Comparison of ENCODE assay signal across 8 cellular contexts in genomic region chr19:44552324-44552723, GRCh38. TPM values are rescaled to one million over a fixed set of nuclear protein-coding genes. Genes with fewer than 3 reads are reported as not detected.
DNase-seq lines count a peak whose midpoint lies in the region; ATAC-seq and TF ChIP-seq lines count a peak whose summit lies in the region.

No MANE protein-coding gene starts in this region.

- CTCF ChIA-PET in naive thymus-derived CD4-positive, alpha-beta T cell (lab: Charles Lee), result no interaction called here

- no peak overlapping the region for H3K27ac ChIP-seq in adrenal gland
- no peak overlapping the region for H3K27ac ChIP-seq in naive thymus-derived CD4-positive, alpha-beta T cell (ENCODE audit: low read depth, low read length)

- TF ChIP-seq POLR2A in adrenal gland (IDR thresholded peaks at IDR 0.05), result no peak

- no peaks in the 10 kb centered on the region for H3K27me3 ChIP-seq in adrenal gland
- H3K27me3 ChIP-seq in naive thymus-derived CD4-positive, alpha-beta T cell (ENCODE audit: control insufficient read depth in 2 of 2, insufficient read depth in 2 of 2, low read length in 2 of 2), result no peaks in the 10 kb centered on the region

- peak; percentile 42 for ATAC-seq in naive thymus-derived CD4-positive, alpha-beta T cell
- no peak for ATAC-seq in HG02973 (IDR thresholded peaks at IDR 0.05; ENCODE audit: unreplicated experiment)

- no peaks in the 10 kb centered on the region for H3K36me3 ChIP-seq in adrenal gland (replicated peaks in 1 of 2)
- no peaks in the 10 kb centered on the region for H3K36me3 ChIP-seq in naive thymus-derived CD4-positive, alpha-beta T cell (ENCODE audit: control insufficient read depth in 2 of 3, insufficient read depth in 3 of 3, low read length in 3 of 3)

- peaks cover 6 to 43% (median 18%) of the 10 kb centered on the region in 11 donors for H3K9me3 Mint-ChIP-seq in naive thymus-derived CD4-positive, alpha-beta T cell

- peaks cover 0 to 7% (median 0%) of the 10 kb centered on the region in 5 donors for H3K36me3 Mint-ChIP-seq in naive thymus-derived CD4-positive, alpha-beta T cell

- H3K4me3 Mint-ChIP-seq in naive thymus-derived CD4-positive, alpha-beta T cell, result no peak overlapping the region

- no peak overlapping the region for H3K27ac Mint-ChIP-seq in naive thymus-derived CD4-positive, alpha-beta T cell

- DNase-seq in SKM-1 treated with dmso at 0.1 percent for 144 hours (lab: John Stamatoyannopoulos, UW; ENCODE audit: unreplicated experiment) (peak; percentile 7), SKM-1 (lab: John Stamatoyannopoulos, UW; ENCODE audit: unreplicated experiment) (no peak), NCI-H146 (lab: John Stamatoyannopoulos, UW) (peak; percentile 45), adrenal gland (peak in 5 of 7 donors; percentile 16 to 67 (median 39)), posterior cingulate gyrus (no peak)
- peak in 2 of 9 donors; percentile 4 to 21 for DNase-seq in naive thymus-derived CD4-positive, alpha-beta T cell
- DNase-seq in effector CD8-positive, alpha-beta T cell (lab: John Stamatoyannopoulos, UW), result no peak

- 7 to 23% (median 13%) methylated on average over 5 of the region's 5 CpGs for WGBS in adrenal gland, 4 donors

- H3K4me3 ChIP-seq in adrenal gland, result no peak overlapping the region
- no peak overlapping the region for H3K4me3 ChIP-seq in naive thymus-derived CD4-positive, alpha-beta T cell (ENCODE audit: low read length)

- H3K4me1 Mint-ChIP-seq in naive thymus-derived CD4-positive, alpha-beta T cell, result peaks cover 0 to under 1% (median 0%) of the 10 kb centered on the region in 7 donors

- POLR2A ChIA-PET in naive thymus-derived CD4-positive, alpha-beta T cell (lab: Charles Lee), result no interaction called here

- peak; percentile 7 to 42 (median 24) for TF ChIP-seq CTCF in adrenal gland (IDR thresholded peaks at IDR 0.05)

- H3K9me3 ChIP-seq in adrenal gland (replicated peaks in 1 of 3), result no peaks in the 10 kb centered on the region
- H3K9me3 ChIP-seq in naive thymus-derived CD4-positive, alpha-beta T cell (ENCODE audit: control insufficient read depth in 2 of 3, low read length in 3 of 3), result peaks cover 0 to 4% (median 0%) of the 10 kb centered on the region in 3 experiments

- peaks cover 0 to 32% (median 15%) of the 10 kb centered on the region in 5 donors for H3K27me3 Mint-ChIP-seq in naive thymus-derived CD4-positive, alpha-beta T cell

- peaks cover 0 to 4% of the 10 kb centered on the region in 2 donors for H3K4me1 ChIP-seq in adrenal gland (replicated peaks in 1 of 2)
- no peaks in the 10 kb centered on the region for H3K4me1 ChIP-seq in naive thymus-derived CD4-positive, alpha-beta T cell (ENCODE audit: control insufficient read depth in 2 of 2, insufficient read depth in 2 of 2, low read length in 2 of 2)

- intact Hi-C loops in adrenal gland (cut with DNase I) (no loop called here), posterior cingulate gyrus (cut with DNase I) (no loop called here)
- intact Hi-C loops in naive thymus-derived CD4-positive, alpha-beta T cell (cut with micrococcal nuclease), result no loop called here

RNA-seq across cellular contexts. Expression of gene CEACAM20, which starts 22.8 kb away (rescaled TPM):
- total RNA-seq in adrenal gland, result under 1 TPM in 1 of 8 donors, not detected in 7; 0.20 TPM
- polyA plus RNA-seq in adrenal gland, result under 1 TPM in 1 of 3 donors, not detected in 2; 0.07 TPM
- not detected for total RNA-seq in naive thymus-derived CD4-positive, alpha-beta T cell
- not detected for polyA plus RNA-seq in naive thymus-derived CD4-positive, alpha-beta T cell

RNA-seq across cellular contexts. Expression of gene ZNF180, which starts 52.0 kb away (rescaled TPM):
- 10 to 100 TPM in 5 of 8 donors, 1 to 10 TPM in 3; 5.5 to 25.9 (median 11.8) TPM for total RNA-seq in adrenal gland
- 1 to 10 TPM; 4.7 to 8.1 (median 6.8) TPM for polyA plus RNA-seq in adrenal gland
- total RNA-seq in naive thymus-derived CD4-positive, alpha-beta T cell, result 10 to 100 TPM in 3 of 5 experiments, 1 to 10 TPM in 2; 7.5 to 17.7 (median 10.6) TPM
- 10 to 100 TPM in 1 of 2 donors, 1 to 10 TPM in 1; 6.3 to 18.6 TPM for polyA plus RNA-seq in naive thymus-derived CD4-positive, alpha-beta T cell

Comparison
In these comparisons a context has a peak if more than half of its experiments do, and no peak if none do; other contexts are left out.
1. DNase-seq: peak in SKM-1 treated with dmso at 0.1 percent for 144 hours (single experiment), NCI-H146 (single experiment) and adrenal gland (5 of 7); none in SKM-1 (single experiment), effector CD8-positive, alpha-beta T cell (single experiment) and posterior cingulate gyrus (0 of 10).